8 cellular contexts compared by ENCODE assay signal in genomic region chr11:43943357-43943930, GRCh38. TPM values are rescaled to one million over a fixed set of nuclear protein-coding genes. Genes with fewer than 3 reads are reported as not detected.
DNase-seq lines count a peak whose midpoint lies in the region; ATAC-seq and TF ChIP-seq lines count a peak whose summit lies in the region.

No MANE protein-coding gene starts in this region.

- in situ Hi-C loops in gastrocnemius medialis (cut with MboI; ENCODE audit: low sequenced_read_pairs in 4 of 4), result loop anchor here in 2 of 4 donors (10.0 kb wide), 2 partner anchors 49 to 91 kb away; no protein-coding TSS in a partner anchor

- H3K27ac ChIP-seq in WERI-Rb-1 (peak overlapping the region; percentile 51), gastrocnemius medialis (peak overlapping the region; percentile 67 to 83 (median 82))

- no peaks in the 10 kb centered on the region for H3K9me3 ChIP-seq in WERI-Rb-1 (ENCODE audit: severe bottlenecking)
- H3K9me3 ChIP-seq in gastrocnemius medialis, result no peaks in the 10 kb centered on the region

- no peak for TF ChIP-seq CTCF in WERI-Rb-1 (IDR thresholded peaks at IDR 0.05; ENCODE audit: low read depth, low read length)
- no peak for TF ChIP-seq CTCF in gastrocnemius medialis (IDR thresholded peaks at IDR 0.05 in 4 of 5, conservative IDR thresholded peaks at IDR 0.05 in 1 of 5)

- CTCF ChIA-PET in HEK293T (lab: Yijun Ruan, JAX), result interaction anchor here (2.1 kb wide), 1 partner anchor 54 kb away, joined by 9 read pairs; no protein-coding TSS in a partner anchor

- H3K27me3 ChIP-seq in WERI-Rb-1 (ENCODE audit: insufficient read depth, low read depth, severe bottlenecking) (peaks cover 14% of the 10 kb centered on the region), gastrocnemius medialis (peaks cover 0 to 14% (median 11%) of the 10 kb centered on the region in 3 donors)

- no peak for TF ChIP-seq POLR2A in gastrocnemius medialis (IDR thresholded peaks at IDR 0.05)

- peak overlapping the region; percentile 58 for H3K4me3 ChIP-seq in WERI-Rb-1 (ENCODE audit: low read depth, low read length)
- H3K4me3 ChIP-seq in gastrocnemius medialis, result peak overlapping the region; percentile 61 to 69 (median 67)

- H3K36me3 ChIP-seq in WERI-Rb-1 (no peaks in the 10 kb centered on the region), gastrocnemius medialis (no peaks in the 10 kb centered on the region)

- POLR2A ChIA-PET in HEK293T (lab: Yijun Ruan, JAX), result interaction anchor here (1.0 to 3.3 kb wide), 4 partner anchors 10 to 24 kb away, joined by 3 to 30 read pairs (median 13); no protein-coding TSS in a partner anchor

- DNase-seq in HEK293T (ENCODE audit: extremely low spot score) (peak; percentile 28), WERI-Rb-1 (no peak), foreskin melanocyte (peak; percentile 18), gastrocnemius medialis (no peak), activated gamma-delta T cell (lab: John Stamatoyannopoulos, UW) (no peak), activated gamma-delta T cell treated with Interleukin-2 at 50 U/mL for 16 hours (no peak)

- H3K4me1 ChIP-seq in gastrocnemius medialis, result peaks cover 14 to 15% of the 10 kb centered on the region in 2 donors

- intact Hi-C loops in gastrocnemius medialis (cut with DNase I; ENCODE audit: low total_unique reads), result loop anchor here (2.0 to 5.0 kb wide), 4 partner anchors 21 to 116 kb away; no protein-coding TSS in a partner anchor

- ATAC-seq in gastrocnemius medialis, result no peak
- ATAC-seq in GM21786 (IDR thresholded peaks at IDR 0.05; ENCODE audit: unreplicated experiment), result no peak
- ATAC-seq in HG03095 (IDR thresholded peaks at IDR 0.05; ENCODE audit: unreplicated experiment), result no peak

TF ChIP-seq in HEK293T, 16 proteins besides CTCF, POLR2A, EP300 and RAD21:
- TF ChIP-seq ZNF384 (IDR thresholded peaks at IDR 0.05), result no peak
- no peak for TF ChIP-seq HDGF (IDR thresholded peaks at IDR 0.05; ENCODE audit: borderline replicate concordance)
- TF ChIP-seq, protein P1, sequence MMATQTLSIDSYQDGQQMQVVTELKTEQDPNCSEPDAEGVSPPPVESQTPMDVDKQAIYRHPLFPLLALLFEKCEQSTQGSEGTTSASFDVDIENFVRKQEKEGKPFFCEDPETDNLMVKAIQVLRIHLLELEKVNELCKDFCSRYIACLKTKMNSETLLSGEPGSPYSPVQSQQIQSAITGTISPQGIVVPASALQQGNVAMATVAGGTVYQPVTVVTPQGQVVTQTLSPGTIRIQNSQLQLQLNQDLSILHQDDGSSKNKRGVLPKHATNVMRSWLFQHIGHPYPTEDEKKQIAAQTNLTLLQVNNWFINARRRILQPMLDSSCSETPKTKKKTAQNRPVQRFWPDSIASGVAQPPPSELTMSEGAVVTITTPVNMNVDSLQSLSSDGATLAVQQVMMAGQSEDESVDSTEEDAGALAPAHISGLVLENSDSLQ (IDR thresholded peaks at IDR 0.05), result no peak
- no peak for TF ChIP-seq FOXM1 (IDR thresholded peaks at IDR 0.05; ENCODE audit: borderline replicate concordance)
- no peak for TF ChIP-seq SUZ12 (IDR thresholded peaks at IDR 0.05)
- TF ChIP-seq TARDBP (IDR thresholded peaks at IDR 0.05), result no peak
- no peak for TF ChIP-seq SP1 (IDR thresholded peaks at IDR 0.05)
- TF ChIP-seq L3MBTL2 (conservative IDR thresholded peaks at IDR 0.05), result no peak
- no peak for TF ChIP-seq CTBP1 (IDR thresholded peaks at IDR 0.05; ENCODE audit: borderline replicate concordance)

RNA-seq across cellular contexts. Expression of gene C11orf96, which starts 1.0 kb away (rescaled TPM):
- total RNA-seq in gastrocnemius medialis, result 100 to 1,000 TPM in 1 of 4 donors, 10 to 100 TPM in 3; 22.4 to 220 (median 78.4) TPM

Comparison
In these comparisons a context has a peak if more than half of its experiments do, and no peak if none do; other contexts are left out.
1. DNase-seq: peak in HEK293T (single experiment) and foreskin melanocyte (single experiment); none in WERI-Rb-1 (single experiment), gastrocnemius medialis (0 of 2), activated gamma-delta T cell (single experiment) and activated gamma-delta T cell treated with Interleukin-2 at 50 U/mL for 16 hours (single experiment).